In the genomic region with DNA sequence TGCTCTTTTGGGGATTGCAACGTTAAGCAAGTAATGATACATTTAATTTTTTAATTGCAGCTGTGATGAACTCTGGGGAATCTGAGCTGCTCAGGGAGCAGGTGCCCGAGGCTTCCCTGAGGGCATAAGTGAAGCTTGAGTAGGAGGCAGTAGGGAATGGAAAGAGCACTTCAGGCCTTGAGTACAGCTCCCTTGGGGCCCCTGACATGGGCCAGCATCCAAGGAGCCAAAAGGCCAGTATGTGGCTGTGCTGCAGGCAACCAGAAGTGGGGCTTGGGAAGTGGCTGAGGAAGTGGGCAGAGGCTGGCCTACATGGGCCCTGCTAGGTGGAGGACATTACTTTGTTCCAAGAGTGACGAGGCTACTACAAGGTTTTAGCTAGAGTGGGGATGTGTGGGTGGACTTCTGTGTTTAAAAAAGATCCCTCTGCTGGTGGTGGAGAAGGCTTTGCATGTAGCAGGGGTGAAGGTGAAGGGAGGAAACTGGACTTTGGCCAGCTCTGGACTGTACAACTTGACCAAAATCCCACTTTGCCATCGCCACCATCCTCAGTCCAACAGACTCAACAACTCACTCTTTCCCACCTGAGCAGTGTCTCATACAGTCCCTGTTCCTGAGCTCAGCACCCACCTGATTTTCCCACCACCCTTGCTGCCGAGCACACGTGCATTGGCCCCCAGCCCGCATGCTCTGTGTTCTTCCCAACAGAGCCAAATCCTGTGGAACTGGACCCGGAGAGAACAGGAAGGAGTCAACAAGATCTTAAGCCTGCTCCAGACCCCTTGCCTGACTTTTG, we compare ENCODE assay signal across 12 cellular contexts. TPM values are rescaled to one million over a fixed set of nuclear protein-coding genes. Genes with fewer than 3 reads are reported as not detected.
DNase-seq lines count a peak whose midpoint lies in the region; TF ChIP-seq lines count a peak whose summit lies in the region.
"Had no signal": no experiment of that assay in that cellular context is flagged by ENCODE, and none has a peak within 500 bp of the region (broad histone marks: within the 10 kb centered on the region; RNA-seq: fewer than 3 reads in every experiment).

No MANE protein-coding gene starts in this region.

- no peaks in the 10 kb centered on the region for H3K9me3 ChIP-seq in breast epithelium
- no peaks in the 10 kb centered on the region for H3K9me3 ChIP-seq in mammary epithelial cell (replicated peaks; ENCODE audit: insufficient read depth, low read length)
- no peaks in the 10 kb centered on the region for H3K9me3 ChIP-seq in testis
- H3K9me3 ChIP-seq: prostate gland had no signal

- no peak for TF ChIP-seq POLR2A in breast epithelium (IDR thresholded peaks at IDR 0.05)
- no peak for TF ChIP-seq POLR2A in testis (IDR thresholded peaks at IDR 0.05)

- intact Hi-C loops in breast epithelium (cut with DNase I; ENCODE audit: low total_unique reads) (no loop called here), mammary epithelial cell (cut with micrococcal nuclease) (no loop called here), testis (cut with DNase I; ENCODE audit: low total_unique reads) (no loop called here)

- no peaks in the 10 kb centered on the region for H3K4me1 Mint-ChIP-seq in glutamatergic neuron (ENCODE audit: low read depth, unreplicated experiment)

- H3K27ac ChIP-seq in breast epithelium: peak overlapping the region; percentile 49 to 79
- H3K27ac ChIP-seq in mammary epithelial cell (ENCODE audit: insufficient read depth, low read depth, low read length): no peak overlapping the region
- H3K27ac ChIP-seq in testis: peak overlapping the region; percentile 28 to 46
- H3K27ac ChIP-seq: prostate gland had no signal

- no peaks in the 10 kb centered on the region for H3K27me3 Mint-ChIP-seq in glutamatergic neuron (ENCODE audit: unreplicated experiment)

- TF ChIP-seq CTCF in breast epithelium (IDR thresholded peaks at IDR 0.05) (no peak), mammary epithelial cell (conservative IDR thresholded peaks at IDR 0.05 in 1 of 2, IDR thresholded peaks at IDR 0.05 in 1 of 2; ENCODE audit: extremely low read depth in 1 of 2, insufficient read depth in 1 of 2, low read depth in 1 of 2, low read length in 2 of 2) (no peak), glutamatergic neuron (IDR thresholded peaks at IDR 0.05; ENCODE audit: partially characterized antibody, unreplicated experiment) (no peak), testis (IDR thresholded peaks at IDR 0.05) (no peak)

- no peaks in the 10 kb centered on the region for H3K79me2 ChIP-seq in mammary epithelial cell (ENCODE audit: insufficient read depth, low read length)

- H2AFZ ChIP-seq in mammary epithelial cell (ENCODE audit: low read depth, low read length): no peak overlapping the region

- peak overlapping the region in 1 of 3 donors; percentile 28 for H3K4me3 ChIP-seq in breast epithelium
- no peak overlapping the region for H3K4me3 ChIP-seq in mammary epithelial cell (replicated peaks in 1 of 3; ENCODE audit: insufficient read depth in 1 of 3, low read depth in 2 of 3, low read length in 3 of 3)
- no peak overlapping the region for H3K4me3 ChIP-seq in testis
- H3K4me3 ChIP-seq: GM12878, prostate gland had no signal

- no peaks in the 10 kb centered on the region for H4K20me1 ChIP-seq in mammary epithelial cell (ENCODE audit: insufficient read depth, low read length)

- 42% methylated on average over 8 of the region's 8 CpGs for WGBS in mammary epithelial cell (ENCODE audit: low coverage, missing lambda C conversion rate)
- 49 to 54% methylated on average over 7 to 8 of the region's 8 CpGs for WGBS in testis, 2 donors

- in situ Hi-C loops in mammary epithelial cell (cut with MboI; ENCODE audit: low sequenced_read_pairs in 2 of 2): no loop called here

- H3K4me3 Mint-ChIP-seq in glutamatergic neuron (ENCODE audit: unreplicated experiment): no peak overlapping the region

- CTCF ChIA-PET in mammary epithelial cell (lab: Charles Lee; ENCODE audit: low non-redundant PET): no interaction called here

- no peaks in the 10 kb centered on the region for H3K36me3 Mint-ChIP-seq in glutamatergic neuron (ENCODE audit: unreplicated experiment)

- no peaks in the 10 kb centered on the region for H3K27me3 ChIP-seq in breast epithelium
- peaks cover 14% of the 10 kb centered on the region for H3K27me3 ChIP-seq in mammary epithelial cell (ENCODE audit: insufficient read depth, low read length)
- H3K27me3 ChIP-seq in testis: no peaks in the 10 kb centered on the region

- BruUV-seq in mammary epithelial cell (replicated peaks; lab: Mats Ljungman, UMichigan): no TSS peak

- H3K4me2 ChIP-seq in mammary epithelial cell (ENCODE audit: insufficient read depth, low read depth, low read length): no peak overlapping the region

- H3K4me1 ChIP-seq in breast epithelium: peaks cover 5 to 10% of the 10 kb centered on the region in 2 donors
- H3K4me1 ChIP-seq in mammary epithelial cell (ENCODE audit: insufficient read depth, low read length): no peaks in the 10 kb centered on the region
- peaks cover 26% of the 10 kb centered on the region for H3K4me1 ChIP-seq in testis
- H3K4me1 ChIP-seq: prostate gland had no signal

- H3K27ac Mint-ChIP-seq in glutamatergic neuron (ENCODE audit: unreplicated experiment): no peak overlapping the region

- no peaks in the 10 kb centered on the region for H3K9me3 Mint-ChIP-seq in glutamatergic neuron (ENCODE audit: unreplicated experiment)

- no peak for DNase-seq in breast epithelium (ENCODE audit: low spot score in 2 of 2)
- no peak for DNase-seq in mammary epithelial cell
- DNase-seq in NCI-H2171 treated with DMSO at 0.1 percent for 48 hours (lab: John Stamatoyannopoulos, UW): peak; percentile 65
- DNase-seq in glutamatergic neuron: peak; percentile 19
- peak; percentile 37 for DNase-seq in testis
- no peak for DNase-seq in hepatic stellate cell (ENCODE audit: low spot score)
- no peak for DNase-seq in anterior cingulate cortex (lab: John Stamatoyannopoulos, UW)
- no peak for DNase-seq in globus pallidus (ENCODE audit: low spot score)
- DNase-seq: NCI-H345 had no signal

- H3K36me3 ChIP-seq in breast epithelium (no peaks in the 10 kb centered on the region), mammary epithelial cell (ENCODE audit: insufficient read depth, low read length) (no peaks in the 10 kb centered on the region), testis (ENCODE audit: low read depth, missing control alignments) (no peaks in the 10 kb centered on the region)
- H3K36me3 ChIP-seq: prostate gland had no signal

- dilution Hi-C loops in mammary epithelial cell (cut with HindIII; ENCODE audit: low sequenced_read_pairs): no loop called here

- no peak overlapping the region for H3K9ac ChIP-seq in mammary epithelial cell (ENCODE audit: insufficient read depth, low read length)

RNA-seq across cellular contexts. Expression of a gene that starts 10.9 kb away (rescaled TPM):
- 1 to 10 TPM in 2 of 3 donors, under 1 TPM in 1; 0.48 to 1.6 (median 1.2) TPM for total RNA-seq in breast epithelium
- not detected for total RNA-seq in mammary epithelial cell
- not detected for polyA plus RNA-seq in mammary epithelial cell
- 0.05 TPM for polyA minus RNA-seq in mammary epithelial cell
- total RNA-seq in glutamatergic neuron (ENCODE audit: unreplicated experiment): not detected
- 1 to 10 TPM; 4.0 to 4.8 TPM for total RNA-seq in testis
- polyA plus RNA-seq in testis (ENCODE audit: insufficient read depth, low read depth, low replicate concordance): 0.99 TPM
- total RNA-seq: M059J had no signal

Comparison
In these comparisons a context has a peak if more than half of its experiments do, and no peak if none do; other contexts are left out.
1. DNase-seq: peak in NCI-H2171 treated with DMSO at 0.1 percent for 48 hours (single experiment), glutamatergic neuron (single experiment) and testis (single experiment); none in breast epithelium (0 of 2), mammary epithelial cell (single experiment), hepatic stellate cell (single experiment), anterior cingulate cortex (0 of 58) and globus pallidus (single experiment).